24 cellular contexts compared by ENCODE assay signal in the genomic region with DNA sequence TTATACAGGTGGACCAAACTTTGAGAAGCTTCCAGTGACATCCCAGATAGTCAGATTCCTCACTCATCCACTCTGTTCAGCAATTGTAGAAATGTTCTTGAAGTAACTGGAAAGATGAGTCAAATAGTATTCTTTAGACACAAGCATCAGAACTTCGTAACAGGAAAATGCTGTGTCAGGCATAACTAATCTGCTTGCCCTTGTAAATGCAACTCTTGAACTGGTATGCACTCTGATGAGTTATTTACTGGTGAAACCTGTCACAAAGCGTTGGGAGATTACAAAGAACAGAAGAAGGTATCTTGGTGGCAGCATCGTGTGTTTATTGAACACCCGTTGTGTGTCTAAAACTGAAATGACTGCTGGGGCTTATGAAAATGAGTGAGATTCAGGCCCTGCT. TPM values are rescaled to one million over a fixed set of nuclear protein-coding genes. Genes with fewer than 3 reads are reported as not detected.
DNase-seq lines count a peak whose midpoint lies in the region; ATAC-seq, FAIRE-seq and TF ChIP-seq lines count a peak whose summit lies in the region.
"Had no signal": no experiment of that assay in that cellular context is flagged by ENCODE, and none has a peak within 500 bp of the region (broad histone marks: within the 10 kb centered on the region; RNA-seq: fewer than 3 reads in every experiment).

No MANE protein-coding gene starts in this region.

- intact Hi-C loops in activated CD4-positive, alpha-beta memory T cell treated with anti-CD3 and anti-CD28 coated beads for 36 hours (cut with micrococcal nuclease) = loop anchor here (1.0 kb wide), 3 partner anchors 11 to 35 kb away; partner anchors contain the start of gene DUSP6
- intact Hi-C loops in right lobe of liver (cut with DNase I) (no loop called here), transverse colon (cut with DNase I; ENCODE audit: low total_unique reads) (loop anchor here (10.0 kb wide), 1 partner anchor 328 kb away; no protein-coding TSS in a partner anchor)

- CTCF ChIA-PET in A549 (lab: Yijun Ruan, JAX) = interaction anchor here (0.9 kb wide), 1 partner anchor 315 kb away, joined by 3 read pairs; no protein-coding TSS in a partner anchor
- CTCF ChIA-PET in activated CD4-positive, alpha-beta memory T cell treated with anti-CD3 and anti-CD28 coated beads for 36 hours (lab: Charles Lee) = interaction anchor here (1.0 to 2.2 kb wide), 2 partner anchors 9 to 99 kb away, joined by 3 to 5 read pairs; no protein-coding TSS in a partner anchor

- H3K27ac Mint-ChIP-seq in activated CD4-positive, alpha-beta memory T cell treated with anti-CD3 and anti-CD28 coated beads for 36 hours = peak overlapping the region; percentile 74
- H3K27ac Mint-ChIP-seq: dendritic cell treated with granulocyte-macrophage colony-stimulating factor and Interleukin-4, amounts not matched to agents 40 ng/mL and 50 ng/mL, for 4 days; T-helper 2 cell treated with Interferon-gamma antibody and Interleukin-4, amounts not matched to agents 5 μg/mL and 100 μg/mL, for 36 hours had no signal

- POLR2A ChIA-PET in A549 (lab: Yijun Ruan, JAX) = no interaction called here
- POLR2A ChIA-PET in activated CD4-positive, alpha-beta memory T cell treated with anti-CD3 and anti-CD28 coated beads for 36 hours (lab: Charles Lee) = interaction anchor here (1.0 to 2.1 kb wide), 4 partner anchors 9 to 323 kb away, joined by 3 to 8 read pairs (median 6); partner anchors contain the start of gene DUSP6

- TF ChIP-seq EP300 in A549 (IDR thresholded peaks at IDR 0.05) (no peak), transverse colon (IDR thresholded peaks at IDR 0.05; ENCODE audit: low read depth) (no peak)

- no peak for TF ChIP-seq RAD21 in A549 (conservative IDR thresholded peaks at IDR 0.05 in 1 of 2, IDR thresholded peaks at IDR 0.05 in 1 of 2)

- no peak for DNase-seq in A549 (ENCODE audit: low read depth in 1 of 2, low spot score in 1 of 2)
- DNase-seq in activated CD4-positive, alpha-beta memory T cell treated with anti-CD3 and anti-CD28 coated beads for 36 hours = peak; percentile 18
- peak in 1 of 2 donors; percentile 51 for DNase-seq in foreskin keratinocyte
- no peak for DNase-seq in right lobe of liver
- DNase-seq in transverse colon = no peak
- DNase-seq: activated CD4-positive, alpha-beta T cell treated with anti-CD3 and anti-CD28 coated beads, Interleukin-2, amount 50 U/mL, for 4 hours; activated naive CD4-positive, alpha-beta T cell treated with Interleukin-2 at 50 U/mL for 16 hours; amniotic stem cell; Calu3; mesendoderm; NCI-H1048; NCI-H2029 treated with DMSO at 0.1 percent for 48 hours; NCI-H82; stimulated activated CD4-positive, alpha-beta T cell treated with anti-CD3 and anti-CD28 coated beads, Interleukin-4, amount 100 ng/mL, for 24 hours; stimulated activated naive CD4-positive, alpha-beta T cell; WERI-Rb-1 had no signal

- no peaks in the 10 kb centered on the region for H3K9me3 ChIP-seq in A549
- H3K9me3 ChIP-seq in right lobe of liver = no peaks in the 10 kb centered on the region
- no peaks in the 10 kb centered on the region for H3K9me3 ChIP-seq in transverse colon

- no peaks in the 10 kb centered on the region for H3K27me3 ChIP-seq in foreskin keratinocyte
- H3K27me3 ChIP-seq in right lobe of liver = no peaks in the 10 kb centered on the region
- no peaks in the 10 kb centered on the region for H3K27me3 ChIP-seq in transverse colon

- no peaks in the 10 kb centered on the region for H3K4me1 ChIP-seq in A549
- H3K4me1 ChIP-seq in foreskin keratinocyte = no peaks in the 10 kb centered on the region
- H3K4me1 ChIP-seq in right lobe of liver = peaks cover 0 to 44% (median 7%) of the 10 kb centered on the region in 4 donors
- H3K4me1 ChIP-seq in transverse colon = peaks cover 0 to 5% (median 0%) of the 10 kb centered on the region in 4 donors

- 97% methylated on average over 4 of the region's 4 CpGs for WGBS in A549 (ENCODE audit: missing lambda C conversion rate)
- 28% methylated on average over 4 of the region's 4 CpGs for whole genome bisulfite sequencing in right lobe of liver (ENCODE audit: insufficient coverage, low coverage, low lambda C conversion rate, missing lambda C conversion rate)
- 83 to 94% methylated on average over 4 of the region's 4 CpGs for WGBS in transverse colon (ENCODE audit: low coverage in 1 of 2), 2 donors

- ATAC-seq in A549 (no peak), foreskin keratinocyte (peak; percentile 57), right lobe of liver (peak; percentile 36 to 64 (median 46)), HG03097 (IDR thresholded peaks at IDR 0.05; ENCODE audit: low FRiP score, unreplicated experiment) (no peak), HG02610 (IDR thresholded peaks at IDR 0.05; ENCODE audit: unreplicated experiment) (no peak), HG02870 (IDR thresholded peaks at IDR 0.05; ENCODE audit: unreplicated experiment) (no peak)

- peaks cover 16% of the 10 kb centered on the region for H3K4me1 Mint-ChIP-seq in activated CD4-positive, alpha-beta memory T cell treated with anti-CD3 and anti-CD28 coated beads for 36 hours (ENCODE audit: low read depth)

- TF ChIP-seq POLR2A in A549 (IDR thresholded peaks at IDR 0.05; ENCODE audit: low read length) (no peak), right lobe of liver (IDR thresholded peaks at IDR 0.05) (no peak), transverse colon (IDR thresholded peaks at IDR 0.05) (no peak)

- H3K9me3 Mint-ChIP-seq in activated CD4-positive, alpha-beta memory T cell treated with anti-CD3 and anti-CD28 coated beads for 36 hours = no peaks in the 10 kb centered on the region
- H3K9me3 Mint-ChIP-seq: dendritic cell treated with granulocyte-macrophage colony-stimulating factor and Interleukin-4, amounts not matched to agents 40 ng/mL and 50 ng/mL, for 4 days; T-helper 2 cell treated with Interferon-gamma antibody and Interleukin-4, amounts not matched to agents 5 μg/mL and 100 μg/mL, for 36 hours had no signal

- no peaks in the 10 kb centered on the region for H3K27me3 Mint-ChIP-seq in activated CD4-positive, alpha-beta memory T cell treated with anti-CD3 and anti-CD28 coated beads for 36 hours
- H3K27me3 Mint-ChIP-seq: dendritic cell treated with granulocyte-macrophage colony-stimulating factor and Interleukin-4, amounts not matched to agents 40 ng/mL and 50 ng/mL, for 4 days had no signal

- no peak for TF ChIP-seq CTCF in A549 (IDR thresholded peaks at IDR 0.05)
- no peak for TF ChIP-seq CTCF in foreskin keratinocyte (conservative IDR thresholded peaks at IDR 0.05)
- TF ChIP-seq CTCF in right lobe of liver (IDR thresholded peaks at IDR 0.05) = no peak
- TF ChIP-seq CTCF in transverse colon (IDR thresholded peaks at IDR 0.05) = no peak

- H3K27ac ChIP-seq in A549 (no peak overlapping the region), foreskin keratinocyte (no peak overlapping the region), right lobe of liver (peak overlapping the region in 1 of 3 donors; percentile 19), transverse colon (no peak overlapping the region)
- H3K27ac ChIP-seq: C4-2B, WERI-Rb-1 had no signal

- FAIRE-seq in A549 (lab: Jason Lieb, UNC) = no peak
- FAIRE-seq: H1, HTR-8/SVneo had no signal

- H3K4me3 ChIP-seq in A549 = no peak overlapping the region
- no peak overlapping the region for H3K4me3 ChIP-seq in right lobe of liver
- H3K4me3 ChIP-seq in transverse colon = no peak overlapping the region

- no peaks in the 10 kb centered on the region for H3K36me3 ChIP-seq in right lobe of liver
- H3K36me3 ChIP-seq in transverse colon = no peaks in the 10 kb centered on the region
- H3K36me3 ChIP-seq: WERI-Rb-1 had no signal

- in situ Hi-C loops in transverse colon (cut with MboI; ENCODE audit: low pct_ligation_motif_present in 1 of 4, low pct_unique_long_range_greater_than_20kb in 1 of 4, low sequenced_read_pairs in 3 of 4) = no loop called here

- no peak overlapping the region for H3K4me3 Mint-ChIP-seq in activated CD4-positive, alpha-beta memory T cell treated with anti-CD3 and anti-CD28 coated beads for 36 hours
- H3K4me3 Mint-ChIP-seq: dendritic cell treated with granulocyte-macrophage colony-stimulating factor and Interleukin-4, amounts not matched to agents 40 ng/mL and 50 ng/mL, for 4 days; T-helper 2 cell treated with Interferon-gamma antibody and Interleukin-4, amounts not matched to agents 5 μg/mL and 100 μg/mL, for 36 hours had no signal

- H3K4me2 ChIP-seq in A549 = no peak overlapping the region

- no peaks in the 10 kb centered on the region for H3K36me3 Mint-ChIP-seq in activated CD4-positive, alpha-beta memory T cell treated with anti-CD3 and anti-CD28 coated beads for 36 hours

TF ChIP-seq in A549, 52 proteins besides CTCF, POLR2A, EP300 and RAD21:
- TF ChIP-seq MAFK (IDR thresholded peaks at IDR 0.05; ENCODE audit: partially characterized antibody) (peak; percentile 57), ZNF302 (CRISPR knock-in tag; IDR thresholded peaks at IDR 0.05) (no peak)

RNA-seq across cellular contexts. Expression of gene DUSP6, which starts 10.8 kb away (rescaled TPM):
- polyA plus RNA-seq in A549 (2011; rRNA removed) (27.0 and 31.4 TPM in 2 replicates), A549 (2017; fragmentation: RNase III; extraction: RNeasy Plus Mini Kit Qiagen cat#74134 plus additional on column Dnase treatment) (2.5 to 3.8 TPM (median 3.5 TPM) in 3 replicates), foreskin keratinocyte (46.0 and 62.1 TPM in 2 replicates)
- polyA plus RNA-seq in A549 (2012; cell fraction: cytosol; rRNA removed) = 33.9 and 35.4 TPM in 2 replicates
- polyA plus RNA-seq in A549 (2012; cell fraction: nucleus; rRNA removed) = 59.3 and 116 TPM in 2 replicates
- 56.1 and 60.4 TPM in 2 replicates for polyA minus RNA-seq in A549 (2011; rRNA and poly(A)+ RNA removed)
- 10 to 100 TPM; 86.7 to 87.9 TPM for total RNA-seq in activated CD4-positive, alpha-beta memory T cell treated with anti-CD3 and anti-CD28 coated beads for 36 hours
- total RNA-seq in foreskin keratinocyte (163 and 174 TPM in 2 replicates), right lobe of liver (100 to 1,000 TPM in 2 of 6 experiments, 10 to 100 TPM in 4; 24.3 to 139 (median 50.4) TPM), transverse colon (10 to 100 TPM; 22.9 to 83.4 (median 53.2) TPM)

Comparison
In these comparisons a context has a peak if more than half of its experiments do, and no peak if none do; other contexts are left out.
1. ATAC-seq: peak in foreskin keratinocyte (single experiment) and right lobe of liver (4 of 4); none in A549 (0 of 2), HG03097 (single experiment), HG02610 (single experiment) and HG02870 (single experiment).
2. intact Hi-C loops: an anchor here in activated CD4-positive, alpha-beta memory T cell treated with anti-CD3 and anti-CD28 coated beads for 36 hours (1.0 kb wide) and transverse colon (10.0 kb wide); none called in right lobe of liver.